Comparison of ENCODE assay signal across 7 cellular contexts in genomic region chr15:101451192-101451799, GRCh38. TPM values are rescaled to one million over a fixed set of nuclear protein-coding genes. Genes with fewer than 3 reads are reported as not detected.
DNase-seq lines count a peak whose midpoint lies in the region; ATAC-seq and TF ChIP-seq lines count a peak whose summit lies in the region.

No MANE protein-coding gene starts in this region.

- H3K27ac ChIP-seq in substantia nigra (ENCODE audit: low read depth, low read length, poor library complexity, severe bottlenecking) = peak overlapping the region; percentile 3

- H3K9me3 Mint-ChIP-seq in brain = peaks cover 0 to 3% (median 0%) of the 10 kb centered on the region in 5 experiments

- H3K27me3 Mint-ChIP-seq in brain = peaks cover 5% of the 10 kb centered on the region

- no peaks in the 10 kb centered on the region for H3K36me3 Mint-ChIP-seq in brain

- H3K27ac Mint-ChIP-seq in brain = peak overlapping the region in 3 of 5 experiments; percentile 57 to 69 (median 60)

- no peak for TF ChIP-seq CTCF in brain (conservative IDR thresholded peaks at IDR 0.05)

- H3K4me1 Mint-ChIP-seq in brain = peaks cover 64% of the 10 kb centered on the region

- no peak overlapping the region for H3K4me3 Mint-ChIP-seq in brain

- ATAC-seq in GM19467 (IDR thresholded peaks at IDR 0.05; ENCODE audit: unreplicated experiment) = no peak

- peak; percentile 59 for DNase-seq in LHCN-M2 (ENCODE audit: low read depth)
- peak; percentile 56 for DNase-seq in islet precursor cell
- DNase-seq in substantia nigra (lab: John Stamatoyannopoulos, UW) = peak in 3 of 49 donors; percentile 34 to 46 (median 35)
- no peak for DNase-seq in iPS-NIHi11 (ENCODE audit: low spot score)
- no peak for DNase-seq in NCI-H1436 treated with DMSO at 0.1 percent for 48 hours (lab: John Stamatoyannopoulos, UW)

RNA-seq across cellular contexts. Expression of gene PCSK6, which starts 38.2 kb away (rescaled TPM):
- 0.13 and 0.52 TPM in 2 replicates for total RNA-seq in LHCN-M2 (2014; rRNA removed)
- polyA plus RNA-seq in LHCN-M2 (2012) = 0.12 TPM
- polyA plus RNA-seq in brain (ENCODE audit: insufficient read depth, low read depth, low replicate concordance) = 31.9 TPM

Comparison
In these comparisons a context has a peak if more than half of its experiments do, and no peak if none do; other contexts are left out.
1. DNase-seq: peak in LHCN-M2 (single experiment) and islet precursor cell (single experiment); none in iPS-NIHi11 (single experiment) and NCI-H1436 treated with DMSO at 0.1 percent for 48 hours (single experiment).